ENCODE assay signal across 9 cellular contexts in genomic region chr2:105775809-105776559, GRCh38. TPM values are rescaled to one million over a fixed set of nuclear protein-coding genes. Genes with fewer than 3 reads are reported as not detected.
DNase-seq lines count a peak whose midpoint lies in the region; ATAC-seq lines count a peak whose summit lies in the region.
"Had no signal": no experiment of that assay in that cellular context is flagged by ENCODE, and none has a peak within 500 bp of the region (broad histone marks: within the 10 kb centered on the region; RNA-seq: fewer than 3 reads in every experiment).

No MANE protein-coding gene starts in this region.

- ATAC-seq in HG03097 (IDR thresholded peaks at IDR 0.05; ENCODE audit: low FRiP score, unreplicated experiment) = peak; percentile 52
- ATAC-seq: left lobe of liver had no signal

- peak overlapping the region; percentile 3 for H3K4me3 ChIP-seq in thymus (ENCODE audit: low read length)

- peak overlapping the region; percentile 88 for H3K27ac ChIP-seq in thymus (ENCODE audit: low read depth)

- no peaks in the 10 kb centered on the region for H3K9me3 ChIP-seq in thymus (ENCODE audit: control insufficient read depth)

- peaks cover 47% of the 10 kb centered on the region for H3K4me1 ChIP-seq in thymus (ENCODE audit: control insufficient read depth, insufficient read depth, low read length)

- 37% methylated on average over 11 of the region's 11 CpGs for WGBS in thymus

- no peaks in the 10 kb centered on the region for H3K27me3 ChIP-seq in thymus (ENCODE audit: control insufficient read depth, insufficient read depth)

- H3K36me3 ChIP-seq in thymus (ENCODE audit: control insufficient read depth, insufficient read depth) = peaks cover 5% of the 10 kb centered on the region

- peak; percentile 35 for DNase-seq in activated naive CD4-positive, alpha-beta T cell treated with Interleukin-2 at 50 U/mL for 16 hours
- no peak for DNase-seq in activated naive CD4-positive, alpha-beta T cell treated with anti-CD3 and anti-CD28 coated beads, Interleukin-2, amount 50 U/mL, for 16 hours
- DNase-seq in activated gamma-delta T cell treated with Interleukin-2 at 50 U/mL for 16 hours (peak; percentile 33), HK-2 (ENCODE audit: unreplicated experiment) (no peak), cortex of kidney (lab: John Stamatoyannopoulos, UW) (no peak), NCI-H2029 treated with DMSO at 0.1 percent for 48 hours (lab: John Stamatoyannopoulos, UW) (no peak)

RNA-seq across cellular contexts. Expression of gene NCK2, which starts 31.3 kb away (rescaled TPM):
- polyA plus RNA-seq in thymus = 31.4 TPM

Comparison
In these comparisons a context has a peak if more than half of its experiments do, and no peak if none do; other contexts are left out.
1. DNase-seq: peak in activated naive CD4-positive, alpha-beta T cell treated with Interleukin-2 at 50 U/mL for 16 hours (single experiment) and activated gamma-delta T cell treated with Interleukin-2 at 50 U/mL for 16 hours (single experiment); none in activated naive CD4-positive, alpha-beta T cell treated with anti-CD3 and anti-CD28 coated beads, Interleukin-2, amount 50 U/mL, for 16 hours (single experiment), HK-2 (single experiment), cortex of kidney (single experiment) and NCI-H2029 treated with DMSO at 0.1 percent for 48 hours (single experiment).